In the genomic region with DNA sequence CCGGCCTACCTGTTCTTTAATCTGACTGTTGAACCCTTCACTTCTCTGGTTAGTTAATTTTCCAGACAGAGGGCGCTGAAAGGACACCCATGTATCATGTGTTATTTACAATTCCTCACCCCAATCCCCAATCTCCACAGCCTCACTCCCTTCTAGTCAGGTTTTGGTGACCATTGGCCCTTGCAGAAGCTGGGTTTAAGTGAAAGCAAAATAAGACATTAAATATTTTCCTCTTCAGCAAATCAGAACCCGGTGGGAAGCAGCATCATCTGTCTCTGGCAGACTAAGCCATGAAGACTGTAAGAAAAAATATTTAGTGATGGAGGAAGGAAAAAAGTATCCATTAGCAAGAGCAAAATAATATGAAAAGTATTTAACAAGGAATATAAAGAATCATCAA, we compare ENCODE assay signal across 8 cellular contexts. TPM values are rescaled to one million over a fixed set of nuclear protein-coding genes. Genes with fewer than 3 reads are reported as not detected.
DNase-seq lines count a peak whose midpoint lies in the region; ATAC-seq and FAIRE-seq lines count a peak whose summit lies in the region.

No MANE protein-coding gene starts in this region.

- no peaks in the 10 kb centered on the region for H3K36me3 Mint-ChIP-seq in T-helper 17 cell (ENCODE audit: low read depth)

- peak; percentile 56 for DNase-seq in Ammon's horn (ENCODE audit: low spot score)
- DNase-seq in GM19239 (ENCODE audit: insufficient read length, low spot score) = no peak
- DNase-seq in T-helper 17 cell = peak in 1 of 3 donors; percentile 17
- DNase-seq in hepatic stellate cell (ENCODE audit: low spot score) = peak; percentile 27
- no peak for DNase-seq in NCI-H2029 treated with DMSO at 0.1 percent for 48 hours (lab: John Stamatoyannopoulos, UW)

- no peaks in the 10 kb centered on the region for H3K9me3 ChIP-seq in T-helper 17 cell (ENCODE audit: control insufficient read depth, low read length, poor library complexity, severe bottlenecking)

- no peak for ATAC-seq in T-helper 17 cell
- ATAC-seq in HG03159 (IDR thresholded peaks at IDR 0.05; ENCODE audit: unreplicated experiment) = no peak
- ATAC-seq in HG03439 (IDR thresholded peaks at IDR 0.05; ENCODE audit: unreplicated experiment) = no peak
- no peak for ATAC-seq in HG03045 (IDR thresholded peaks at IDR 0.05; ENCODE audit: unreplicated experiment)

- peaks cover 33% of the 10 kb centered on the region for H3K4me1 Mint-ChIP-seq in T-helper 17 cell

- peak; percentile 49 for FAIRE-seq in GM19239 (lab: Jason Lieb, UNC)

- H3K27me3 Mint-ChIP-seq in T-helper 17 cell = no peaks in the 10 kb centered on the region

- peak overlapping the region; percentile 85 for H3K27ac Mint-ChIP-seq in T-helper 17 cell

- peak overlapping the region; percentile 39 for H3K4me3 Mint-ChIP-seq in T-helper 17 cell

RNA-seq across cellular contexts. Expression of gene HLA-DQA1, which starts 9.4 kb away (rescaled TPM):
- 10 to 100 TPM; 18.2 to 21.5 TPM for total RNA-seq in T-helper 17 cell

RNA-seq across cellular contexts. Expression of gene HLA-DRB1, which starts 38.2 kb away (rescaled TPM):
- total RNA-seq in T-helper 17 cell = 10 to 100 TPM; 39.8 to 46.5 TPM

RNA-seq across cellular contexts. Expression of gene HLA-DQB1, which starts 38.6 kb away (rescaled TPM):
- total RNA-seq in T-helper 17 cell = 10 to 100 TPM; 15.7 to 16.2 TPM

Comparison
In these comparisons a context has a peak if more than half of its experiments do, and no peak if none do; other contexts are left out.
1. DNase-seq: peak in Ammon's horn (single experiment) and hepatic stellate cell (single experiment); none in GM19239 (single experiment) and NCI-H2029 treated with DMSO at 0.1 percent for 48 hours (single experiment).